Comparison of ENCODE assay signal across 6 cellular contexts in genomic region chr4:134914250-134914649, GRCh38.
DNase-seq lines count a peak whose midpoint lies in the region; ATAC-seq and TF ChIP-seq lines count a peak whose summit lies in the region.
"Not testable (repeated sequence)": the region's sequence is repeated elsewhere in the genome, so short reads cannot be mapped to it uniquely, and the experiment has no call there.

No MANE protein-coding gene starts in this region.

- H4K20me1 ChIP-seq in GM23338 (replicated peaks; ENCODE audit: insufficient read depth); H9 (ENCODE audit: control insufficient read depth, insufficient read depth, insufficient read length); MM.1S (ENCODE audit: insufficient read depth, low read length): not testable (repeated sequence)

- not testable (repeated sequence) for H3K4me2 ChIP-seq in GM23338; H9 (ENCODE audit: insufficient read depth, insufficient read length, low read length); MM.1S (ENCODE audit: low read depth, low read length)

- not testable (repeated sequence) for H3K79me1 ChIP-seq in H9 (ENCODE audit: insufficient read depth, low read depth, low read length, poor library complexity, severe bottlenecking)

- not testable (repeated sequence) for H2AK5ac ChIP-seq in H9 (ENCODE audit: insufficient read length, low read length)

- H3K9me3 Mint-ChIP-seq in GM23338, endodermal cell: not testable (repeated sequence)
- H3K9me3 Mint-ChIP-seq in H9 (peaks cover 7 to 14% of the 10 kb centered on the region in 2 experiments), WTC11 (peaks cover 24% of the 10 kb centered on the region)

- H3K27ac Mint-ChIP-seq in GM23338 (0 out of 2 replicates have a peak overlapping the region, but pooled peaks have one; percentile 34), WTC11 (peak overlapping the region; percentile 45; the same call in 1 of the 2 replicates)
- H3K27ac Mint-ChIP-seq in H9, endodermal cell: not testable (repeated sequence)

- CTCF ChIA-PET in WTC11 (lab: Charles Lee) = not testable (repeated sequence)

- not testable (repeated sequence) for H3K14ac ChIP-seq in H9 (ENCODE audit: insufficient read depth, low read length)

- not testable (repeated sequence) for H2BK20ac ChIP-seq in H9 (ENCODE audit: low read depth, low read length, poor library complexity, severe bottlenecking)

- H3K36me3 ChIP-seq in GM23338 (ENCODE audit: insufficient read depth); HUES6 (ENCODE audit: control insufficient read depth, insufficient read depth, low read length); MM.1S (replicated peaks; ENCODE audit: insufficient read depth, low read length); endodermal cell (ENCODE audit: control insufficient read depth, insufficient read depth, low read length): not testable (repeated sequence)

- H3T11ph ChIP-seq in H9 (ENCODE audit: low read length) = not testable (repeated sequence)

- not testable (repeated sequence) for ATAC-seq in GM23338, WTC11

- not testable (repeated sequence) for H4K91ac ChIP-seq in H9 (ENCODE audit: insufficient read length, low read depth, low read length)

- not testable (repeated sequence) for H3K27me3 Mint-ChIP-seq in GM23338 (ENCODE audit: insufficient read depth, low read depth, poor library complexity); H9 (ENCODE audit: low read depth); WTC11 (ENCODE audit: low read depth); endodermal cell (ENCODE audit: insufficient read depth)

- not testable (repeated sequence) for H3K23me2 ChIP-seq in H9 (ENCODE audit: insufficient read length, low read depth, low read length, poor library complexity, severe bottlenecking)

- not testable (repeated sequence) for H2BK12ac ChIP-seq in H9 (ENCODE audit: insufficient read length, low read depth, low read length)

- H3K36me3 Mint-ChIP-seq in GM23338 (ENCODE audit: low read depth); endodermal cell (ENCODE audit: low read depth): not testable (repeated sequence)
- peaks cover 9 to 24% (median 13%) of the 10 kb centered on the region in 3 experiments for H3K36me3 Mint-ChIP-seq in H9 (ENCODE audit: insufficient read depth in 1 of 3, low read depth in 3 of 3)
- peaks cover 16% of the 10 kb centered on the region for H3K36me3 Mint-ChIP-seq in WTC11

- H3K4me3 Mint-ChIP-seq in GM23338, H9, WTC11, endodermal cell: not testable (repeated sequence)

- H3K23ac ChIP-seq in H9 (ENCODE audit: insufficient read length, low read depth, low read length) = not testable (repeated sequence)

- not testable (repeated sequence) for H3F3A ChIP-seq in GM23338 (replicated peaks; ENCODE audit: low read depth); MM.1S (ENCODE audit: insufficient read depth, low read length)

- H4K8ac ChIP-seq in H9 (replicated peaks; ENCODE audit: insufficient read length, low read depth, low read length) = not testable (repeated sequence)

- not testable (repeated sequence) for H2BK120ac ChIP-seq in H9 (ENCODE audit: low read depth, low read length, poor library complexity, severe bottlenecking)

- not testable (repeated sequence) for H3K27me3 ChIP-seq in GM23338 (ENCODE audit: insufficient read depth); H9 (ENCODE audit: insufficient read depth, low read length); HUES6 (ENCODE audit: control insufficient read depth, insufficient read depth, low read length); MM.1S (replicated peaks; ENCODE audit: insufficient read depth, low read length); endodermal cell (ENCODE audit: control insufficient read depth, insufficient read depth, low read length, poor library complexity, severe bottlenecking)

- not testable (repeated sequence) for H2BK15ac ChIP-seq in H9 (ENCODE audit: low read depth, low read length)

- not testable (repeated sequence) for H4K5ac ChIP-seq in H9 (ENCODE audit: insufficient read length, low read depth, low read length)

- H3K4me1 Mint-ChIP-seq in GM23338 = peaks cover 41% of the 10 kb centered on the region
- peaks cover 27 to 37% of the 10 kb centered on the region in 2 experiments for H3K4me1 Mint-ChIP-seq in H9
- peaks cover 46% of the 10 kb centered on the region for H3K4me1 Mint-ChIP-seq in WTC11
- peaks cover 22% of the 10 kb centered on the region for H3K4me1 Mint-ChIP-seq in endodermal cell

- H2BK5ac ChIP-seq in H9 (ENCODE audit: insufficient read length, low read length) = not testable (repeated sequence)

- H3K4me3 ChIP-seq in GM23338; MM.1S (ENCODE audit: low read length); endodermal cell (ENCODE audit: low read length): not testable (repeated sequence)
- H3K4me3 ChIP-seq in HUES6 (ENCODE audit: low read depth, low read length) = peak overlapping the region; percentile 31; the same call in 1 of the 2 replicates

- H3K9me2 ChIP-seq in GM23338 (ENCODE audit: insufficient read depth); MM.1S (replicated peaks; ENCODE audit: insufficient read depth, low read length): not testable (repeated sequence)

- H3K27ac ChIP-seq in GM23338 (ENCODE audit: low read depth) = peak overlapping the region; percentile 63; the same call in 1 of the 2 replicates
- not testable (repeated sequence) for H3K27ac ChIP-seq in H9 (ENCODE audit: insufficient read length, low read depth, low read length); MM.1S (ENCODE audit: low read length); endodermal cell (ENCODE audit: low read depth, low read length)
- peak overlapping the region; percentile 92 for H3K27ac ChIP-seq in HUES6 (ENCODE audit: low read depth, low read length)

- not testable (repeated sequence) for DNase-seq in GM23338 (ENCODE audit: low spot score); WTC11 (ENCODE audit: low spot score)
- DNase-seq in H9 = peak; percentile 65
- peak; percentile 46 for DNase-seq in MM.1S
- DNase-seq in endodermal cell = peak; percentile 71

- not testable (repeated sequence) for H3K18ac ChIP-seq in H9 (ENCODE audit: insufficient read length, low read depth, low read length)

- TF ChIP-seq CTCF in GM23338 (conservative IDR thresholded peaks at IDR 0.05; ENCODE audit: low read depth in 2 of 2); H9 (conservative IDR thresholded peaks at IDR 0.05); MM.1S (IDR thresholded peaks at IDR 0.05; ENCODE audit: low read length); WTC11 (IDR thresholded peaks at IDR 0.05); endodermal cell (conservative IDR thresholded peaks at IDR 0.05): not testable (repeated sequence)

- H3K9me3 ChIP-seq in H9 (ENCODE audit: control insufficient read depth, low read depth, low read length); HUES6 (ENCODE audit: control insufficient read depth, insufficient read depth, low read depth, low read length); MM.1S (replicated peaks; ENCODE audit: insufficient read depth, low read length); endodermal cell (ENCODE audit: control insufficient read depth, low read length): not testable (repeated sequence)

- not testable (repeated sequence) for H2AFZ ChIP-seq in GM23338; H9 (ENCODE audit: low read length); MM.1S (ENCODE audit: low read length)

- whole genome bisulfite sequencing in H9 (ENCODE audit: extremely low coverage, insufficient read length, low lambda C conversion rate) = no CpG with 5 or more reads among the region's 7 CpGs
- 81% methylated on average over 7 of the region's 7 CpGs; no CpG with 5 or more reads in 1 of the 2 experiments for WGBS in endodermal cell (ENCODE audit: insufficient coverage in 1 of 2, insufficient read length in 1 of 2), 2 experiments

- H3K9ac ChIP-seq in H9 (ENCODE audit: extremely low read depth, insufficient read length, low read length); MM.1S (ENCODE audit: low read length); endodermal cell (ENCODE audit: extremely low read depth, low read length, poor library complexity, severe bottlenecking): not testable (repeated sequence)
- peak overlapping the region; percentile 73 for H3K9ac ChIP-seq in HUES6 (ENCODE audit: low read length)

- H3K4ac ChIP-seq in H9 (ENCODE audit: low read depth, low read length) = not testable (repeated sequence)

- not testable (repeated sequence) for H3K56ac ChIP-seq in H9 (ENCODE audit: insufficient read length, low read depth, low read length)

- H3K4me1 ChIP-seq in GM23338 (ENCODE audit: insufficient read depth) = peaks cover 43% of the 10 kb centered on the region
- not testable (repeated sequence) for H3K4me1 ChIP-seq in H9 (ENCODE audit: insufficient read depth, low read length); MM.1S (ENCODE audit: low read length); endodermal cell (ENCODE audit: control insufficient read depth, insufficient read depth, low read length)
- H3K4me1 ChIP-seq in HUES6 (ENCODE audit: control insufficient read depth, insufficient read depth, low read length) = peaks cover 58% of the 10 kb centered on the region

- not testable (repeated sequence) for H3K79me2 ChIP-seq in GM23338 (replicated peaks; ENCODE audit: insufficient read depth); H9 (ENCODE audit: insufficient read depth, low read length); MM.1S (ENCODE audit: low read length)

- POLR2A ChIA-PET in WTC11 (lab: Charles Lee) = not testable (repeated sequence)

TF ChIP-seq in GM23338, 12 proteins besides CTCF, POLR2A, EP300 and RAD21:
- peak; percentile 83 for TF ChIP-seq NANOG (IDR thresholded peaks at IDR 0.05; ENCODE audit: borderline replicate concordance)

TF ChIP-seq in WTC11, 78 proteins besides CTCF, POLR2A, EP300 and RAD21:
- peak; percentile 40; the same call in 1 of the 2 replicates for TF ChIP-seq TEAD1 (CRISPR knock-in tag; IDR thresholded peaks at IDR 0.05)
